In the genomic region with DNA sequence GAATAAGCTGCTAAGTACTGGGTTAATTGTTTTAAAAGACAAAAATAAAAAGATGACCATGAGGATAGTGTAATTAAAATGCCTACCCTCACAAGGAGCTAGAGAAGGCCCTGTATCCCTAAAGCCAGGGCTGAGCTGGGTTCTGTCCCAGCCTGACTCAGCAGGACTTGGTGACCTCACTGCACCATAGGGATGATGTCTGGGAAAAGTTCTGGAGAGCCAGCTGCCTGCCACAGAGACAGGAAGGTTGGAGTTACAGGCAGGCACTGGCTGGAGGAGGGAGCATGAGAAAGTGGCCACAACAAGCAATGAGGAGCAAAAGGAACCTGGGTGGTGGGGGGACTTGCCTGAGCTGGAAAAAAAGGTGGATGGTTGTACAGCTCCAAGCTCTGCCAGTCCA, we compare ENCODE assay signal across 18 cellular contexts. TPM values are rescaled to one million over a fixed set of nuclear protein-coding genes. Genes with fewer than 3 reads are reported as not detected.
"Had no signal": no experiment of that assay in that cellular context is flagged by ENCODE, and none has a peak within 500 bp of the region (broad histone marks: within the 10 kb centered on the region; RNA-seq: fewer than 3 reads in every experiment).

No MANE protein-coding gene starts in this region.

- ATAC-seq: esophagus mucosa; gastrocnemius medialis; lower lobe of right lung; naive thymus-derived CD4-positive, alpha-beta T cell had no signal

- H3K9me3 ChIP-seq: gastrocnemius medialis, left ventricle myocardium inferior, lower lobe of right lung, right atrium auricular region had no signal

- H3K27ac ChIP-seq: gastrocnemius medialis, left ventricle myocardium inferior, lower lobe of right lung, right atrium auricular region had no signal

- H3K4me1 ChIP-seq: left ventricle myocardium inferior, lower lobe of right lung, right atrium auricular region had no signal

- DNase-seq: cortex of kidney; dorsolateral prefrontal cortex; effector CD8-positive, alpha-beta T cell; gastrocnemius medialis; left ventricle myocardium inferior; lower lobe of right lung; naive thymus-derived CD4-positive, alpha-beta T cell; nephron progenitor cell; small intestine; stimulated activated CD4-positive, alpha-beta T cell treated with anti-CD3 and anti-CD28 coated beads, Interleukin-12 subunit alpha, Interleukin-12 subunit beta, amount 100 ng/mL, for 4 hours; stimulated activated naive CD4-positive, alpha-beta T cell treated with Interleukin-2 at 50 U/mL for 16 hours; trophoblast cell had no signal

- H3K27me3 ChIP-seq: dorsolateral prefrontal cortex, gastrocnemius medialis, right atrium auricular region had no signal

- H3K4me3 ChIP-seq: dorsolateral prefrontal cortex, gastrocnemius medialis, left ventricle myocardium inferior, lower lobe of right lung, right atrium auricular region had no signal

- H3K36me3 ChIP-seq: gastrocnemius medialis, left ventricle myocardium inferior, lower lobe of right lung, right atrium auricular region had no signal

RNA-seq across cellular contexts. Expression of a gene that starts 5.7 kb away (rescaled TPM):
- total RNA-seq: fibroblast of lung, gastrocnemius medialis, mesenteric fat pad, osteocyte had no signal
- polyA plus RNA-seq: fibroblast of lung; keratinocyte; naive thymus-derived CD4-positive, alpha-beta T cell had no signal
